Comparison of ENCODE assay signal across 1 cellular context in genomic region chr14:23622990-23623389, GRCh38.
TF ChIP-seq lines count a peak whose summit lies in the region.

No MANE protein-coding gene starts in this region.

TF ChIP-seq in HepG2, 621 proteins besides CTCF, POLR2A, EP300 and RAD21:
- no peak for TF ChIP-seq ZNF772 (CRISPR knock-in tag; IDR thresholded peaks at IDR 0.05)
- TF ChIP-seq KLF13 (CRISPR knock-in tag; IDR thresholded peaks at IDR 0.05): no peak
- no peak for TF ChIP-seq CEBPG (CRISPR knock-in tag; IDR thresholded peaks at IDR 0.05)
- 0 out of 2 replicates have a peak, but pooled peaks have one; percentile 18 for TF ChIP-seq UBTF (CRISPR knock-in tag; IDR thresholded peaks at IDR 0.05)
- TF ChIP-seq KDM1A (CRISPR knock-in tag; IDR thresholded peaks at IDR 0.05): no peak
- no peak for TF ChIP-seq ATF2 (CRISPR knock-in tag; IDR thresholded peaks at IDR 0.05)
- no peak for TF ChIP-seq HNF1A (IDR thresholded peaks at IDR 0.05; ENCODE audit: low read depth)
- TF ChIP-seq HNF1A (CRISPR knock-in tag; IDR thresholded peaks at IDR 0.05; ENCODE audit: borderline replicate concordance): no peak
- no peak for TF ChIP-seq ETV6 (CRISPR knock-in tag; conservative IDR thresholded peaks at IDR 0.05)
- TF ChIP-seq SMYD3 (CRISPR knock-in tag; IDR thresholded peaks at IDR 0.05): no peak
- no peak for TF ChIP-seq ZNF563 (CRISPR knock-in tag; IDR thresholded peaks at IDR 0.05)
- TF ChIP-seq ARID5B (CRISPR knock-in tag; IDR thresholded peaks at IDR 0.05): no peak
- TF ChIP-seq THAP7 (CRISPR knock-in tag; IDR thresholded peaks at IDR 0.05): 0 out of 2 replicates have a peak, but pooled peaks have one; percentile 48
- 0 out of 2 replicates have a peak, but pooled peaks have one; percentile 14 for TF ChIP-seq KIAA2018 (CRISPR knock-in tag; IDR thresholded peaks at IDR 0.05; ENCODE audit: borderline replicate concordance)
- no peak for TF ChIP-seq ZNF281 (CRISPR knock-in tag; IDR thresholded peaks at IDR 0.05; ENCODE audit: borderline replicate concordance)
- TF ChIP-seq THAP8 (CRISPR knock-in tag; IDR thresholded peaks at IDR 0.05; ENCODE audit: borderline replicate concordance): no peak
